In genomic region chr10:10765017-10765416, GRCh38 we compare ENCODE assay signal across 27 cellular contexts.
"Had no signal": no experiment of that assay in that cellular context is flagged by ENCODE, and none has a peak within 500 bp of the region (broad histone marks: within the 10 kb centered on the region; RNA-seq: fewer than 3 reads in every experiment).

No MANE protein-coding gene starts in this region.

- ATAC-seq: stimulated activated effector memory CD8-positive, alpha-beta T cell treated with anti-CD3 and anti-CD28 coated beads, Interleukin-12 subunit alpha, Interleukin-12 subunit beta, amount 100 ng/mL, for 72 hours; stimulated activated memory B cell treated with anti-CD40 and anti-IgM and Interleukin-4, amounts not matched to agents 10 μg/mL and 1 μg/mL and 100 μg/mL, for 72 hours; stimulated activated naive B cell treated with anti-CD40 and anti-IgM and Interleukin-4, amounts not matched to agents 10 μg/mL and 1 μg/mL and 100 μg/mL, for 72 hours; stimulated activated naive CD8-positive, alpha-beta T cell treated with anti-CD3 and anti-CD28 coated beads, Interleukin-15, amount 100 ng/mL, for 72 hours; stimulated activated naive CD8-positive, alpha-beta T cell treated with anti-CD3 and anti-CD28 coated beads, Interleukin-15, Interleukin-2, amounts not matched to agents 100 U/mL and 50 U/mL, for 24 hours; upper lobe of right lung had no signal

- H3K27me3 ChIP-seq: stomach, suprapubic skin, testis, thyroid gland, tibial artery, tibial nerve, transverse colon, upper lobe of left lung, upper lobe of right lung, uterus, vagina had no signal

- H3K4me3 ChIP-seq: stomach, suprapubic skin, testis, thoracic aorta, thyroid gland, tibial artery, tibial nerve, transverse colon, upper lobe of left lung, upper lobe of right lung, uterus, vagina had no signal

- H3K36me3 ChIP-seq: stomach, suprapubic skin, thoracic aorta, thyroid gland, tibial artery, tibial nerve, transverse colon, upper lobe of left lung, upper lobe of right lung, uterus, vagina had no signal

- H3K4me1 ChIP-seq: stomach, suprapubic skin, testis, thyroid gland, tibial artery, tibial nerve, transverse colon, upper lobe of left lung, upper lobe of right lung, uterus, vagina had no signal

- H3K9me3 ChIP-seq: stomach, suprapubic skin, testis, thoracic aorta, thyroid gland, tibial artery, tibial nerve, transverse colon, upper lobe of left lung, upper lobe of right lung, uterus, vagina had no signal

- DNase-seq: stimulated activated CD4-positive, alpha-beta T cell treated with anti-CD3 and anti-CD28 coated beads, Interleukin-2, amount 100 ng/mL, for 48 hours; stimulated activated CD4-positive, alpha-beta T cell treated with anti-CD3 and anti-CD28 coated beads, Interleukin-4, amount 100 ng/mL, for 1 hour; stimulated activated CD4-positive, alpha-beta T cell treated with anti-CD3 and anti-CD28 coated beads, Interleukin-4, amount 100 ng/mL, for 24 hours; stimulated activated CD4-positive, alpha-beta T cell treated with anti-CD3 and anti-CD28 coated beads, Interleukin-4, amount 100 ng/mL, for 4 hours; stimulated activated CD8-positive, alpha-beta memory T cell treated with anti-CD3 and anti-CD28 coated beads, Interleukin-4, amount 100 ng/mL, for 48 hours; stimulated activated naive B cell treated with anti-CD40 and anti-IgM and Interleukin-4, amounts not matched to agents 10 μg/mL and 1 μg/mL and 100 μg/mL, for 72 hours; stimulated activated naive CD4-positive, alpha-beta T cell; stimulated activated naive CD4-positive, alpha-beta T cell treated with Interleukin-2 at 50 U/mL for 16 hours; stimulated activated naive CD8-positive, alpha-beta T cell treated with anti-CD3 and anti-CD28 coated beads, Interleukin-15, amount 100 ng/mL, for 72 hours; stimulated activated naive CD8-positive, alpha-beta T cell treated with anti-CD3 and anti-CD28 coated beads, Interleukin-15, Interleukin-2, amounts not matched to agents 100 U/mL and 50 U/mL, for 24 hours; stomach; substantia nigra; testis; thyroid gland; tibial artery; transverse colon; trophoblast cell; upper lobe of left lung; upper lobe of right lung; uterus had no signal

- H3K27ac ChIP-seq: stomach, suprapubic skin, testis, thoracic aorta, thyroid gland, tibial artery, tibial nerve, transverse colon, upper lobe of left lung, upper lobe of right lung, uterus, vagina had no signal

- FAIRE-seq: urothelium cell line had no signal
